ENCODE assay signal across 13 cellular contexts in the genomic region with DNA sequence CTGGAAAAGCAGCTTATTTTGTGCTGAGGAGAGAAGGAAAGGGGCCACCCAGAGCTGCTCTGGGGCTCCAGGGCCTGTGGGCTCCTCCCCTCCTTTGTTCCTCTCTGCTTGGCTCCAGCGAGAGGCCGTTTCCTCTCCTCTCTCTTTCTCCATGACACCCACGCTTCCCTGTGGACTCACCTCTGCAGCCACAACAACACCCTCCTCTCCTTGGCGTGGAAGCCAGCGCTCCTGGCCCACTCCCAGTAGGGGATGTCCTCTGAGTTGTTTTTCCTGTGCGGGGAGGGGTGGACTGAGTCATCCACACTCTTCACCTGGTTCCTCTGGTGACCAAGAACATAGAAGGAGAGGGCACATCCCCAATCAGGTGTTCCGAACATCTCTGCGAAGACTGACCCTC. TPM values are rescaled to one million over a fixed set of nuclear protein-coding genes. Genes with fewer than 3 reads are reported as not detected.
A peak's percentile ranks its signal among the peaks of the same experiment; 100 is the strongest.
DNase-seq lines count a peak whose midpoint lies in the region; ATAC-seq and TF ChIP-seq lines count a peak whose summit lies in the region.
"Had no signal": no experiment of that assay in that cellular context is flagged by ENCODE, and none has a peak within 500 bp of the region (broad histone marks: within the 10 kb centered on the region; RNA-seq: fewer than 3 reads in every experiment).

No MANE protein-coding gene starts in this region.

- H3K4me1 ChIP-seq in breast epithelium, result peaks cover 7 to 8% of the 10 kb centered on the region in 2 donors
- peaks cover 63% of the 10 kb centered on the region for H3K4me1 ChIP-seq in suprapubic skin
- no peaks in the 10 kb centered on the region for H3K4me1 ChIP-seq in colonic mucosa

- H3K27me3 ChIP-seq in breast epithelium, result no peaks in the 10 kb centered on the region
- H3K27me3 ChIP-seq in suprapubic skin, result no peaks in the 10 kb centered on the region
- no peaks in the 10 kb centered on the region for H3K27me3 ChIP-seq in colonic mucosa

- H3K27ac ChIP-seq in breast epithelium (peak overlapping the region; percentile 80 to 88), suprapubic skin (peak overlapping the region; percentile 75), colonic mucosa (no peak overlapping the region)

- no peak for TF ChIP-seq CTCF in breast epithelium (IDR thresholded peaks at IDR 0.05)
- TF ChIP-seq CTCF in suprapubic skin (IDR thresholded peaks at IDR 0.05), result no peak
- no peak for TF ChIP-seq CTCF in GM20000 (IDR thresholded peaks at IDR 0.05; ENCODE audit: extremely low read depth, missing control alignments)
- TF ChIP-seq CTCF in colonic mucosa (IDR thresholded peaks at IDR 0.05), result no peak

- TF ChIP-seq EP300 in suprapubic skin (IDR thresholded peaks at IDR 0.05), result no peak

- 35% methylated on average over 8 of the region's 8 CpGs for WGBS in suprapubic skin

- no peak for ATAC-seq in HG02973 (IDR thresholded peaks at IDR 0.05; ENCODE audit: unreplicated experiment)
- ATAC-seq: activated T-helper 17 cell treated with anti-CD3 and anti-CD28 coated beads, Interleukin-2, amount 50 U/mL, for 72 hours had no signal

- no peak for TF ChIP-seq POLR2A in breast epithelium (IDR thresholded peaks at IDR 0.05)
- TF ChIP-seq POLR2A in suprapubic skin (IDR thresholded peaks at IDR 0.05), result no peak

- no peak overlapping the region for H3K9ac ChIP-seq in colonic mucosa (ENCODE audit: low read depth in 2 of 2, low read length in 2 of 2)

- no peaks in the 10 kb centered on the region for H3K9me3 ChIP-seq in breast epithelium
- no peaks in the 10 kb centered on the region for H3K9me3 ChIP-seq in suprapubic skin
- H3K9me3 ChIP-seq in colonic mucosa, result no peaks in the 10 kb centered on the region

- H3K4me3 ChIP-seq in breast epithelium, result no peak overlapping the region
- H3K4me3 ChIP-seq in suprapubic skin, result no peak overlapping the region
- no peak overlapping the region for H3K4me3 ChIP-seq in colonic mucosa

- intact Hi-C loops in breast epithelium (cut with DNase I; ENCODE audit: low total_unique reads), result loop anchor here (10.0 kb wide), 1 partner anchor 250 kb away; no protein-coding TSS in a partner anchor
- intact Hi-C loops in colonic mucosa (cut with DNase I), result no loop called here

- DNase-seq in NCI-H1417 (lab: John Stamatoyannopoulos, UW), result peak in 2 of 3 experiments; percentile 14 to 29
- no peak for DNase-seq in NCI-H1417 treated with DMSO at 0.1 percent for 48 hours (lab: John Stamatoyannopoulos, UW)
- peak; percentile 90 to 95 for DNase-seq in breast epithelium (ENCODE audit: low spot score in 2 of 2)
- peak; percentile 62 for DNase-seq in iris pigment epithelial cell (ENCODE audit: low read depth)
- DNase-seq in suprapubic skin (ENCODE audit: low spot score in 2 of 2), result no peak
- no peak for DNase-seq in GM20000 (ENCODE audit: low spot score)
- no peak for DNase-seq in colonic mucosa
- DNase-seq: 8988T; activated CD4-positive, alpha-beta T cell treated with anti-CD3 and anti-CD28 coated beads for 4 hours; DND-41; NCI-H2227 treated with DMSO at 0.1 percent for 48 hours had no signal

- H3K36me3 ChIP-seq in breast epithelium (no peaks in the 10 kb centered on the region), suprapubic skin (no peaks in the 10 kb centered on the region), colonic mucosa (no peaks in the 10 kb centered on the region)

RNA-seq across cellular contexts. Expression of gene CDSN, which starts 4.9 kb away (rescaled TPM):
- under 1 TPM in 1 of 3 donors, not detected in 2; 0.59 TPM for total RNA-seq in breast epithelium
- total RNA-seq in suprapubic skin, result 100 to 1,000 TPM in 3 of 4 donors, 10 to 100 TPM in 1; 16.3 to 598 (median 403) TPM
- not detected for total RNA-seq in colonic mucosa
- total RNA-seq: activated T-helper 17 cell treated with anti-CD3 and anti-CD28 coated beads, Interleukin-2, amount 50 U/mL, for 72 hours had no signal

RNA-seq across cellular contexts. Expression of gene PSORS1C1, which starts 10.6 kb away (rescaled TPM):
- total RNA-seq in breast epithelium, result 1 to 10 TPM in 2 of 3 donors, under 1 TPM in 1; 0.48 to 2.0 (median 1.9) TPM
- total RNA-seq in suprapubic skin, result 10 to 100 TPM in 1 of 4 donors, 1 to 10 TPM in 3; 4.1 to 15.8 (median 5.5) TPM
- total RNA-seq in colonic mucosa, result 1 to 10 TPM; 2.2 to 5.6 TPM
- total RNA-seq: activated T-helper 17 cell treated with anti-CD3 and anti-CD28 coated beads, Interleukin-2, amount 50 U/mL, for 72 hours had no signal

RNA-seq across cellular contexts. Expression of gene C6orf15, which starts 12.8 kb away (rescaled TPM):
- total RNA-seq in breast epithelium (under 1 TPM in 1 of 3 donors, not detected in 2; 0.59 TPM), suprapubic skin (10 to 100 TPM in 2 of 4 donors, 1 to 10 TPM in 2; 5.5 to 20.7 (median 8.8) TPM), colonic mucosa (not detected)
- total RNA-seq: activated T-helper 17 cell treated with anti-CD3 and anti-CD28 coated beads, Interleukin-2, amount 50 U/mL, for 72 hours had no signal

RNA-seq across cellular contexts. Expression of gene PSORS1C2, which starts 13.7 kb away (rescaled TPM):
- total RNA-seq in breast epithelium (not detected), suprapubic skin (10 to 100 TPM in 3 of 4 donors, 1 to 10 TPM in 1; 5.9 to 63.0 (median 27.8) TPM), colonic mucosa (not detected)
- total RNA-seq: activated T-helper 17 cell treated with anti-CD3 and anti-CD28 coated beads, Interleukin-2, amount 50 U/mL, for 72 hours had no signal

RNA-seq across cellular contexts. Expression of gene CCHCR1, which starts 32.4 kb away (rescaled TPM):
- total RNA-seq in breast epithelium, result 10 to 100 TPM; 10.9 to 17.1 (median 17.0) TPM
- 10 to 100 TPM; 10.7 to 33.4 (median 16.5) TPM for total RNA-seq in suprapubic skin
- total RNA-seq in colonic mucosa, result 10 to 100 TPM; 31.8 to 55.4 TPM

Comparison
In these comparisons a context has a peak if more than half of its experiments do, and no peak if none do; other contexts are left out.
1. DNase-seq: peak in NCI-H1417 (2 of 3), breast epithelium (2 of 2) and iris pigment epithelial cell (single experiment); none in NCI-H1417 treated with DMSO at 0.1 percent for 48 hours (single experiment), suprapubic skin (0 of 2), GM20000 (single experiment) and colonic mucosa (single experiment).
2. RNA of gene CDSN, which starts 4.9 kb away (total RNA-seq): 16.3 to 598 TPM in suprapubic skin; not detected in colonic mucosa and 0.59 TPM in breast epithelium; every median in the first group is over 10 times any median in the second.
3. RNA of gene C6orf15, which starts 12.8 kb away (total RNA-seq): 5.5 to 20.7 TPM in suprapubic skin; 0.59 TPM in breast epithelium and not detected in colonic mucosa; every median in the first group is over 4 times any median in the second.